In the genomic region with DNA sequence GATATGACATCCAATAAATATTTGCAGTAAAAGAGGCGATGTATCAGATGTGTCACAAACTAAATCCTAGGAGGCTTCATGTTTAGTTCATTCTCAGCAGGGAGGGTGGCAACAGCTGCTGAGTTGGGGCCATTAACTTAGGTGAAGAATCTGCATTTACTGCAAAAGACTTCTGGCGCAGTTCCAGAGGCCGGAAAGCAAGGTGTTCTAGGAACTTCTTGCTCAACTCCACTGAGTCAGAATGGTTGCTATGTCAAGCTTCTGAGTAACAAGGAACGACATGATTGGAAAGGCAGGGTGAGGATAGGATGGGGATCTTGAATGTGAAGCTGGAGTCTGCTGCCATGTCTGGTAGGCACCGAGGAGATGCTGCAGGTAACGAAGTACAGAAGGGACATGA, we compare ENCODE assay signal across 8 cellular contexts. TPM values are rescaled to one million over a fixed set of nuclear protein-coding genes. Genes with fewer than 3 reads are reported as not detected.
DNase-seq lines count a peak whose midpoint lies in the region; ATAC-seq and TF ChIP-seq lines count a peak whose summit lies in the region.

No MANE protein-coding gene starts in this region.

- no peak for TF ChIP-seq EP300 in sigmoid colon (IDR thresholded peaks at IDR 0.05)

- no peak overlapping the region for H3K4me3 ChIP-seq in sigmoid colon

- H3K4me3 Mint-ChIP-seq in activated CD4-positive, alpha-beta T cell treated with anti-CD3 and anti-CD28 coated beads for 36 hours: no peak overlapping the region

- TF ChIP-seq CTCF in sigmoid colon (IDR thresholded peaks at IDR 0.05): no peak

- no peaks in the 10 kb centered on the region for H3K9me3 Mint-ChIP-seq in activated CD4-positive, alpha-beta T cell treated with anti-CD3 and anti-CD28 coated beads for 36 hours (ENCODE audit: low read depth)

- peak; percentile 31 for DNase-seq in activated CD4-positive, alpha-beta T cell treated with anti-CD3 and anti-CD28 coated beads for 36 hours
- DNase-seq in activated CD4-positive, alpha-beta T cell treated with anti-CD3 and anti-CD28 coated beads for 4 hours: no peak
- DNase-seq in NCI-H82 (lab: John Stamatoyannopoulos, UW) (peak; percentile 39), fibroblast of gingiva (ENCODE audit: low read depth) (peak; percentile 54), sigmoid colon (peak; percentile 79), NCI-H2081 (lab: John Stamatoyannopoulos, UW) (no peak), amniotic stem cell (lab: John Stamatoyannopoulos, UW) (no peak)

- WGBS in sigmoid colon, 2 donors: 63 to 79% methylated on average over 6 of the region's 6 CpGs

- TF ChIP-seq POLR2A in sigmoid colon (IDR thresholded peaks at IDR 0.05) (no peak), GM18505 (IDR thresholded peaks at IDR 0.05; ENCODE audit: borderline replicate concordance, extremely low read depth, insufficient read depth, insufficient read length) (no peak)

- POLR2A ChIA-PET in activated CD4-positive, alpha-beta T cell treated with anti-CD3 and anti-CD28 coated beads for 36 hours (lab: Charles Lee): interaction anchor here (0.7 to 1.6 kb wide), 2 partner anchors 10 to 420 kb away, joined by 3 to 4 read pairs; no protein-coding TSS in a partner anchor

- H3K27me3 Mint-ChIP-seq in activated CD4-positive, alpha-beta T cell treated with anti-CD3 and anti-CD28 coated beads for 36 hours: no peaks in the 10 kb centered on the region

- H3K9me3 ChIP-seq in sigmoid colon: no peaks in the 10 kb centered on the region

- CTCF ChIA-PET in activated CD4-positive, alpha-beta T cell treated with anti-CD3 and anti-CD28 coated beads for 36 hours (lab: Charles Lee): interaction anchor here (0.6 to 3.6 kb wide), 4 partner anchors 10 to 170 kb away, joined by 3 to 20 read pairs (median 12); a partner anchor contains a TSS

- ATAC-seq in activated CD4-positive, alpha-beta T cell treated with anti-CD3 and anti-CD28 coated beads for 36 hours: no peak
- no peak for ATAC-seq in GM18505 (IDR thresholded peaks at IDR 0.05; ENCODE audit: unreplicated experiment)

- intact Hi-C loops in activated CD4-positive, alpha-beta T cell treated with anti-CD3 and anti-CD28 coated beads for 36 hours (cut with DNase I, micrococcal nuclease): no loop called here
- intact Hi-C loops in sigmoid colon (cut with DNase I): no loop called here

- peaks cover 85% of the 10 kb centered on the region for H3K4me1 Mint-ChIP-seq in activated CD4-positive, alpha-beta T cell treated with anti-CD3 and anti-CD28 coated beads for 36 hours

- H3K36me3 Mint-ChIP-seq in activated CD4-positive, alpha-beta T cell treated with anti-CD3 and anti-CD28 coated beads for 36 hours (ENCODE audit: low read depth): peaks cover 20% of the 10 kb centered on the region

- peak overlapping the region in 1 of 4 donors; percentile 37 for H3K27ac ChIP-seq in sigmoid colon

- H3K27ac Mint-ChIP-seq in activated CD4-positive, alpha-beta T cell treated with anti-CD3 and anti-CD28 coated beads for 36 hours: peak overlapping the region; percentile 24

- peaks cover 0 to 96% (median 81%) of the 10 kb centered on the region in 4 donors for H3K4me1 ChIP-seq in sigmoid colon

- H3K36me3 ChIP-seq in sigmoid colon: no peaks in the 10 kb centered on the region

- H3K27me3 ChIP-seq in sigmoid colon: no peaks in the 10 kb centered on the region

RNA-seq across cellular contexts. Expression of a gene that starts 11.7 kb away (rescaled TPM):
- 10 to 100 TPM; 61.0 to 86.1 TPM for total RNA-seq in activated CD4-positive, alpha-beta T cell treated with anti-CD3 and anti-CD28 coated beads for 36 hours
- total RNA-seq in sigmoid colon: 10 to 100 TPM; 41.5 to 52.6 (median 43.6) TPM
- polyA plus RNA-seq in sigmoid colon: 10 to 100 TPM; 12.0 to 33.2 (median 13.8) TPM

RNA-seq across cellular contexts. Expression of a gene that starts 38.8 kb away (rescaled TPM):
- total RNA-seq in activated CD4-positive, alpha-beta T cell treated with anti-CD3 and anti-CD28 coated beads for 36 hours: 10 to 100 TPM; 55.6 to 72.1 TPM
- 10 to 100 TPM; 45.4 to 94.6 (median 63.0) TPM for total RNA-seq in sigmoid colon
- 10 to 100 TPM; 52.9 to 76.1 (median 60.4) TPM for polyA plus RNA-seq in sigmoid colon

RNA-seq across cellular contexts. Expression of a gene that starts 39.1 kb away (rescaled TPM):
- total RNA-seq in activated CD4-positive, alpha-beta T cell treated with anti-CD3 and anti-CD28 coated beads for 36 hours: 1 to 10 TPM; 3.1 to 3.8 TPM
- 1 to 10 TPM; 2.8 to 3.9 (median 3.6) TPM for total RNA-seq in sigmoid colon
- 1 to 10 TPM; 1.2 to 3.9 (median 3.6) TPM for polyA plus RNA-seq in sigmoid colon

Comparison
In these comparisons a context has a peak if more than half of its experiments do, and no peak if none do; other contexts are left out.
1. DNase-seq: peak in activated CD4-positive, alpha-beta T cell treated with anti-CD3 and anti-CD28 coated beads for 36 hours (single experiment), NCI-H82 (single experiment), fibroblast of gingiva (single experiment) and sigmoid colon (single experiment); none in activated CD4-positive, alpha-beta T cell treated with anti-CD3 and anti-CD28 coated beads for 4 hours (0 of 2), NCI-H2081 (0 of 2) and amniotic stem cell (single experiment).